In the genomic region with DNA sequence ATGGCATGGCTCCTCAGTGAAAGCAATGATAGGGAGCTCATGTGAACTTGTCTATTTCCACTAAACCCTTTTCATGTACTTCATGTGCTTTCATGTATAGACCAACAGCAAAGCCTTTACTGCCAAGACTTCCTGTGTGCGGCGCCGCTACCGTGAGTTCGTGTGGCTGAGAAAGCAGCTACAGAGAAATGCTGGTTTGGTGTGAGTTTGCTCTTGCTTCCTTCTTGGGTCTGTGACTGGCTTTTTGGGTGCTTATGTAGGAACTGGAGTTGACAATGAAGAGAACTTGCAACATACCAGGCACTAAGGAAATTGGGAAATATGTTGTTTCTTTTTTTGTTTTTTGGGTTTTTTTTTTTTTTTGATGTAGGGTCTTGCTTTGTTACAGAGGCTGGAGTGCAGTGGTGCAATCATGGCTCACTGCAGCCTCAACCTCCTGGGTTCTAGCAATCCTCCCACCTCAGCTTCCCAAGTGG, we compare ENCODE assay signal across 8 cellular contexts. TPM values are rescaled to one million over a fixed set of nuclear protein-coding genes. Genes with fewer than 3 reads are reported as not detected.
DNase-seq lines count a peak whose midpoint lies in the region; ATAC-seq, FAIRE-seq and TF ChIP-seq lines count a peak whose summit lies in the region.

No MANE protein-coding gene starts in this region.

- in situ Hi-C loops in GM13976 (cut with MboI; ENCODE audit: low sequenced_read_pairs, unreplicated experiment), result no loop called here

- ATAC-seq in HG03432 (IDR thresholded peaks at IDR 0.05; ENCODE audit: unreplicated experiment) (peak; percentile 46), mucosa of descending colon (peak; percentile 67), HG02970 (IDR thresholded peaks at IDR 0.05; ENCODE audit: low FRiP score, unreplicated experiment) (no peak)
- peak; percentile 93 for ATAC-seq in activated CD8-positive, alpha-beta T cell treated with anti-CD3 and anti-CD28 coated beads, Interleukin-2, amount 10 ng/mL, durations not matched to agents 7 days and 5 days

- peak overlapping the region; percentile 96 for H3K27ac Mint-ChIP-seq in activated CD8-positive, alpha-beta T cell treated with anti-CD3 and anti-CD28 coated beads, Interleukin-2, amount 10 ng/mL, durations not matched to agents 7 days and 5 days

- peaks cover 46% of the 10 kb centered on the region for H3K4me1 Mint-ChIP-seq in activated CD8-positive, alpha-beta T cell treated with anti-CD3 and anti-CD28 coated beads, Interleukin-2, amount 10 ng/mL, durations not matched to agents 7 days and 5 days (ENCODE audit: low read depth)

- TF ChIP-seq CTCF in GM13976 (IDR thresholded peaks at IDR 0.05; ENCODE audit: borderline replicate concordance, control extremely low read depth, extremely low read depth, insufficient read depth, missing control alignments), result no peak
- TF ChIP-seq CTCF in mucosa of descending colon (IDR thresholded peaks at IDR 0.05), result no peak

- peaks cover 8% of the 10 kb centered on the region for H3K4me1 ChIP-seq in mucosa of descending colon (ENCODE audit: low read depth)

- peak; percentile 62 for DNase-seq in GM13976 (ENCODE audit: low spot score)
- DNase-seq in activated CD8-positive, alpha-beta T cell treated with anti-CD3 and anti-CD28 coated beads, Interleukin-2, amount 10 ng/mL, durations not matched to agents 7 days and 5 days, result peak; percentile 81
- no peak for DNase-seq in mucosa of descending colon
- no peak for DNase-seq in NCI-H2081 (lab: John Stamatoyannopoulos, UW)
- DNase-seq in NCI-H1417 (lab: John Stamatoyannopoulos, UW), result no peak
- DNase-seq in HTR-8/SVneo (ENCODE audit: insufficient read length, low spot score), result no peak

- no peaks in the 10 kb centered on the region for H3K27me3 Mint-ChIP-seq in activated CD8-positive, alpha-beta T cell treated with anti-CD3 and anti-CD28 coated beads, Interleukin-2, amount 10 ng/mL, durations not matched to agents 7 days and 5 days (ENCODE audit: low read depth)

- no peaks in the 10 kb centered on the region for H3K9me3 ChIP-seq in mucosa of descending colon

- H3K4me3 Mint-ChIP-seq in activated CD8-positive, alpha-beta T cell treated with anti-CD3 and anti-CD28 coated beads, Interleukin-2, amount 10 ng/mL, durations not matched to agents 7 days and 5 days, result peak overlapping the region; percentile 32

- intact Hi-C loops in mucosa of descending colon (cut with DNase I, micrococcal nuclease), result no loop called here

- H3K9me3 Mint-ChIP-seq in activated CD8-positive, alpha-beta T cell treated with anti-CD3 and anti-CD28 coated beads, Interleukin-2, amount 10 ng/mL, durations not matched to agents 7 days and 5 days (ENCODE audit: insufficient read depth), result no peaks in the 10 kb centered on the region

- H3K36me3 Mint-ChIP-seq in activated CD8-positive, alpha-beta T cell treated with anti-CD3 and anti-CD28 coated beads, Interleukin-2, amount 10 ng/mL, durations not matched to agents 7 days and 5 days (ENCODE audit: low read depth), result peaks cover 40% of the 10 kb centered on the region

- CTCF ChIA-PET in activated CD8-positive, alpha-beta T cell treated with anti-CD3 and anti-CD28 coated beads, Interleukin-2, amount 10 ng/mL, durations not matched to agents 7 days and 5 days (lab: Charles Lee), result interaction anchor here (0.6 to 3.7 kb wide), 15 partner anchors 9 to 506 kb away, joined by 3 to 25 read pairs (median 4); a partner anchor contains a TSS

- no peak overlapping the region for H3K4me3 ChIP-seq in mucosa of descending colon

- POLR2A ChIA-PET in activated CD8-positive, alpha-beta T cell treated with anti-CD3 and anti-CD28 coated beads, Interleukin-2, amount 10 ng/mL, durations not matched to agents 7 days and 5 days (lab: Charles Lee), result interaction anchor here (0.7 to 2.5 kb wide), 4 partner anchors 9 to 802 kb away, joined by 4 to 7 read pairs (median 4); a partner anchor contains a TSS

- H3K36me3 ChIP-seq in mucosa of descending colon (ENCODE audit: low read depth), result no peaks in the 10 kb centered on the region

- no peak for FAIRE-seq in HTR-8/SVneo (lab: Jason Lieb, UNC)

RNA-seq across cellular contexts. Expression of a gene that starts 5.7 kb away (rescaled TPM):
- 10 to 100 TPM; 33.3 to 34.2 TPM for total RNA-seq in activated CD8-positive, alpha-beta T cell treated with anti-CD3 and anti-CD28 coated beads, Interleukin-2, amount 10 ng/mL, durations not matched to agents 7 days and 5 days
- 10 to 100 TPM; 25.4 to 26.5 (median 25.4) TPM for total RNA-seq in mucosa of descending colon

RNA-seq across cellular contexts. Expression of a gene that starts 12.0 kb away (rescaled TPM):
- 10 to 100 TPM; 68.2 to 70.3 TPM for total RNA-seq in activated CD8-positive, alpha-beta T cell treated with anti-CD3 and anti-CD28 coated beads, Interleukin-2, amount 10 ng/mL, durations not matched to agents 7 days and 5 days
- 10 to 100 TPM; 27.5 to 45.3 (median 28.8) TPM for total RNA-seq in mucosa of descending colon

Comparison
In these comparisons a context has a peak if more than half of its experiments do, and no peak if none do; other contexts are left out.
1. DNase-seq: peak in GM13976 (single experiment) and activated CD8-positive, alpha-beta T cell treated with anti-CD3 and anti-CD28 coated beads, Interleukin-2, amount 10 ng/mL, durations not matched to agents 7 days and 5 days (single experiment); none in mucosa of descending colon (0 of 3), NCI-H2081 (0 of 2), NCI-H1417 (0 of 3) and HTR-8/SVneo (single experiment).